ENCODE assay signal across 8 cellular contexts in the genomic region with DNA sequence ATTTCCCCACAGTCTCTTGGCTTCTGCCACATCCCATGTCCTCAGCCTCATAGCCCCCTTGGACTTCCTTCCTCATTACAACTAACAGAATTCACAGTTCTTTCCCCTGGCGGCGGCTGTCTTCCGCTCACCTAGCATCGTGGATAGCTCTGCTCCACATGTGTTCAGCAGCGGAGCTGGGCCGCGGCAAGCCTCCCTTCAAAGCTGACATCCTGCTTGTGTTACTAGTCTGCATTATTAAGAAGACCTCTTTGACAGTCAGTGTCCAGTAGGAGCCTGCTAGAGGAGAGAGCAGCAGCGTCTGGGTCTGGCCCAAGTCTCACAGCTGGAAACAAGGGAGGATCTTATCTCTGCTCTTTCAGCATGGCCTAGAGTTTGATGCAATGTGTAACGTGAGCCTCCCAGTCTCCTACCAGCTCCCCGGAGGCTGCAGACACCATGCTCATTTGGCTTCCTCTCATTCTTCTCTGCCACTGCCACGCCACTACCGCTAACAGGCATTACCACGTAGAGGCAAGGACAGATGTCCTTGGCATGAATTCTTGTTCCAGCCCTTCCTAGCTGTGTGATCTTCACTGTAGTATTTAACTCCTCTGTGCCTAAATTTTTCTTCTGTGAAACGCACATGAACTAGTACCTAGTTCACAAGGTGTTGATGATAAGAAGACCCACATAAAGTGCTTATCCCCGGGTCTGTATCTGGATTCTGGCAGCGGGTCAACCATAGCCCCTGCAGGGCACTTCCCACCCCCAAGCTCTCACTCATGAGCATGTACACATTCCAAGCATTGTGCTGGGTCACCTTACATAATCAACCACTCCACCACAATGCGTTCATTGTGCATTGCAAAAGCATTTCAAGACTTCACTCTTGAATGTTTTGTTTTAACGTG.
DNase-seq lines count a peak whose midpoint lies in the region; ATAC-seq and TF ChIP-seq lines count a peak whose summit lies in the region.

No MANE protein-coding gene starts in this region.

- no peak overlapping the region for H3K4me3 ChIP-seq in astrocyte of the spinal cord (ENCODE audit: low read depth, low read length)

- DNase-seq in AG20443 (ENCODE audit: low spot score) (peak; percentile 35), LHCN-M2 (ENCODE audit: low read depth) (peak; percentile 11), astrocyte of the spinal cord (ENCODE audit: low read depth, low spot score) (peak; percentile 86), left kidney (ENCODE audit: low read depth, low spot score) (peak; percentile 82), NCI-H2029 treated with DMSO at 0.1 percent for 48 hours (lab: John Stamatoyannopoulos, UW) (no peak), NCI-H345 (lab: John Stamatoyannopoulos, UW) (no peak), SHP77 treated with DMSO at 0.1 percent for 48 hours (lab: John Stamatoyannopoulos, UW) (no peak)

- TF ChIP-seq CTCF in astrocyte of the spinal cord (IDR thresholded peaks at IDR 0.05; ENCODE audit: low read depth, low read length): no peak

- in situ Hi-C loops in astrocyte of the spinal cord (cut with HindIII; ENCODE audit: low sequenced_read_pairs): no loop called here

- ATAC-seq in GM18909 (IDR thresholded peaks at IDR 0.05; ENCODE audit: poor library complexity, unreplicated experiment): no peak

Comparison
In these comparisons a context has a peak if more than half of its experiments do, and no peak if none do; other contexts are left out.
1. DNase-seq: peak in AG20443 (single experiment), LHCN-M2 (single experiment), astrocyte of the spinal cord (single experiment) and left kidney (single experiment); none in NCI-H2029 treated with DMSO at 0.1 percent for 48 hours (single experiment), NCI-H345 (single experiment) and SHP77 treated with DMSO at 0.1 percent for 48 hours (single experiment).